Comparison of ENCODE assay signal across 1 cellular context in the genomic region with DNA sequence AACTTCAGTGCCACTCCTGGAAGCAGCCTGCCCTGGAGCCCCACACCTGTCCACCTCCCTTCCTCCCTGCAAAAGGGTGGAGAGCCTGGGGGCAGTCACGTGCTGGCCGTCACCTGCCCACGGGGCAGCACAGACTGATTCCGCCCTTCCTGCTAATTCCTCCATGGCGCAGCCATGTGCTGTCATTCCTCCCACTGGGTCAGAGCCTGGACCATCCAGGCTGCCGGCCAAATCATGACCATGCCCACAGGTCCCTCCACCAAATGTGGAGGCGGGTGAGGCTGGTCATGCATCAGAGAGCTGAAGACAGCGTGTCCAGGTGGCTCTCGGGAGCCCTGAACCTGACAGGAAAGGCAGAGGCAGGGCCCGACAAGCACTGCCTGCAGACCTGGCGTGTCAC.
TF ChIP-seq lines count a peak whose summit lies in the region.

No MANE protein-coding gene starts in this region.

TF ChIP-seq in WTC11, 78 proteins besides CTCF, POLR2A, EP300 and RAD21 (continued from another document):
- TF ChIP-seq ARID4B (CRISPR knock-in tag; IDR thresholded peaks at IDR 0.05; ENCODE audit: borderline replicate concordance) (no peak), TP53 (CRISPR knock-in tag; IDR thresholded peaks at IDR 0.05) (no peak), CREM (CRISPR knock-in tag; IDR thresholded peaks at IDR 0.05) (no peak), MAX (CRISPR knock-in tag; IDR thresholded peaks at IDR 0.05) (no peak), USF2 (CRISPR knock-in tag; IDR thresholded peaks at IDR 0.05) (no peak), HMGXB4 (CRISPR knock-in tag; IDR thresholded peaks at IDR 0.05) (no peak), ZNF532 (CRISPR knock-in tag; IDR thresholded peaks at IDR 0.05; ENCODE audit: borderline replicate concordance) (no peak), ATF2 (CRISPR knock-in tag; IDR thresholded peaks at IDR 0.05; ENCODE audit: borderline replicate concordance, low read depth) (no peak), MYBL2 (CRISPR knock-in tag; IDR thresholded peaks at IDR 0.05) (no peak), PREB (CRISPR knock-in tag; IDR thresholded peaks at IDR 0.05; ENCODE audit: borderline replicate concordance) (no peak), ZNF232 (CRISPR knock-in tag; IDR thresholded peaks at IDR 0.05) (no peak), OVOL2 (CRISPR knock-in tag; IDR thresholded peaks at IDR 0.05; ENCODE audit: borderline replicate concordance) (no peak), ZNF396 (CRISPR knock-in tag; IDR thresholded peaks at IDR 0.05; ENCODE audit: borderline replicate concordance) (no peak), CBFB (CRISPR knock-in tag; IDR thresholded peaks at IDR 0.05; ENCODE audit: low read depth) (no peak), FOXP4 (CRISPR knock-in tag; IDR thresholded peaks at IDR 0.05) (no peak), FOXJ3 (CRISPR knock-in tag; IDR thresholded peaks at IDR 0.05; ENCODE audit: borderline replicate concordance) (no peak), NR3C1 (CRISPR knock-in tag; conservative IDR thresholded peaks at IDR 0.05; ENCODE audit: low read depth) (no peak), ZNF416 (CRISPR knock-in tag; IDR thresholded peaks at IDR 0.05) (no peak)
- TF ChIP-seq, protein P1, sequence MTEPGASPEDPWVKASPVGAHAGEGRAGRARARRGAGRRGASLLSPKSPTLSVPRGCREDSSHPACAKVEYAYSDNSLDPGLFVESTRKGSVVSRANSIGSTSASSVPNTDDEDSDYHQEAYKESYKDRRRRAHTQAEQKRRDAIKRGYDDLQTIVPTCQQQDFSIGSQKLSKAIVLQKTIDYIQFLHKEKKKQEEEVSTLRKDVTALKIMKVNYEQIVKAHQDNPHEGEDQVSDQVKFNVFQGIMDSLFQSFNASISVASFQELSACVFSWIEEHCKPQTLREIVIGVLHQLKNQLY (CRISPR knock-in tag; IDR thresholded peaks at IDR 0.05): no peak
